27 cellular contexts compared by ENCODE assay signal in genomic region chr6:3638662-3639061, GRCh38.
"Had no signal": no experiment of that assay in that cellular context is flagged by ENCODE, and none has a peak within 500 bp of the region (broad histone marks: within the 10 kb centered on the region; RNA-seq: fewer than 3 reads in every experiment).

No MANE protein-coding gene starts in this region.

- H3K36me3 ChIP-seq: stomach, suprapubic skin, thoracic aorta, thyroid gland, tibial artery, tibial nerve, transverse colon, upper lobe of left lung, upper lobe of right lung, uterus, vagina had no signal

- H3K9me3 ChIP-seq: stomach, suprapubic skin, testis, thoracic aorta, thyroid gland, tibial artery, tibial nerve, transverse colon, upper lobe of left lung, upper lobe of right lung, uterus, vagina had no signal

- H3K4me3 ChIP-seq: stomach, suprapubic skin, testis, thoracic aorta, thyroid gland, tibial artery, tibial nerve, transverse colon, upper lobe of left lung, upper lobe of right lung, uterus, vagina had no signal

- H3K27me3 ChIP-seq: stomach, suprapubic skin, testis, thyroid gland, tibial artery, tibial nerve, transverse colon, upper lobe of left lung, upper lobe of right lung, uterus, vagina had no signal

- DNase-seq: stimulated activated CD4-positive, alpha-beta T cell treated with anti-CD3 and anti-CD28 coated beads, Interleukin-2, amount 100 ng/mL, for 48 hours; stimulated activated CD4-positive, alpha-beta T cell treated with anti-CD3 and anti-CD28 coated beads, Interleukin-4, amount 100 ng/mL, for 1 hour; stimulated activated CD4-positive, alpha-beta T cell treated with anti-CD3 and anti-CD28 coated beads, Interleukin-4, amount 100 ng/mL, for 24 hours; stimulated activated CD4-positive, alpha-beta T cell treated with anti-CD3 and anti-CD28 coated beads, Interleukin-4, amount 100 ng/mL, for 4 hours; stimulated activated CD8-positive, alpha-beta memory T cell treated with anti-CD3 and anti-CD28 coated beads, Interleukin-4, amount 100 ng/mL, for 48 hours; stimulated activated naive B cell treated with anti-CD40 and anti-IgM and Interleukin-4, amounts not matched to agents 10 μg/mL and 1 μg/mL and 100 μg/mL, for 72 hours; stimulated activated naive CD4-positive, alpha-beta T cell; stimulated activated naive CD4-positive, alpha-beta T cell treated with Interleukin-2 at 50 U/mL for 16 hours; stimulated activated naive CD8-positive, alpha-beta T cell treated with anti-CD3 and anti-CD28 coated beads, Interleukin-15, amount 100 ng/mL, for 72 hours; stimulated activated naive CD8-positive, alpha-beta T cell treated with anti-CD3 and anti-CD28 coated beads, Interleukin-15, Interleukin-2, amounts not matched to agents 100 U/mL and 50 U/mL, for 24 hours; stomach; substantia nigra; testis; thyroid gland; tibial artery; transverse colon; trophoblast cell; upper lobe of left lung; upper lobe of right lung; uterus had no signal

- H3K27ac ChIP-seq: stomach, suprapubic skin, testis, thoracic aorta, thyroid gland, tibial artery, tibial nerve, transverse colon, upper lobe of left lung, upper lobe of right lung, uterus, vagina had no signal

- ATAC-seq: stimulated activated effector memory CD8-positive, alpha-beta T cell treated with anti-CD3 and anti-CD28 coated beads, Interleukin-12 subunit alpha, Interleukin-12 subunit beta, amount 100 ng/mL, for 72 hours; stimulated activated memory B cell treated with anti-CD40 and anti-IgM and Interleukin-4, amounts not matched to agents 10 μg/mL and 1 μg/mL and 100 μg/mL, for 72 hours; stimulated activated naive B cell treated with anti-CD40 and anti-IgM and Interleukin-4, amounts not matched to agents 10 μg/mL and 1 μg/mL and 100 μg/mL, for 72 hours; stimulated activated naive CD8-positive, alpha-beta T cell treated with anti-CD3 and anti-CD28 coated beads, Interleukin-15, amount 100 ng/mL, for 72 hours; stimulated activated naive CD8-positive, alpha-beta T cell treated with anti-CD3 and anti-CD28 coated beads, Interleukin-15, Interleukin-2, amounts not matched to agents 100 U/mL and 50 U/mL, for 24 hours; upper lobe of right lung had no signal

- FAIRE-seq: urothelium cell line had no signal

- H3K4me1 ChIP-seq: stomach, suprapubic skin, testis, thyroid gland, tibial artery, tibial nerve, transverse colon, upper lobe of left lung, upper lobe of right lung, uterus, vagina had no signal
